Comparison of ENCODE assay signal across 37 cellular contexts in the genomic region with DNA sequence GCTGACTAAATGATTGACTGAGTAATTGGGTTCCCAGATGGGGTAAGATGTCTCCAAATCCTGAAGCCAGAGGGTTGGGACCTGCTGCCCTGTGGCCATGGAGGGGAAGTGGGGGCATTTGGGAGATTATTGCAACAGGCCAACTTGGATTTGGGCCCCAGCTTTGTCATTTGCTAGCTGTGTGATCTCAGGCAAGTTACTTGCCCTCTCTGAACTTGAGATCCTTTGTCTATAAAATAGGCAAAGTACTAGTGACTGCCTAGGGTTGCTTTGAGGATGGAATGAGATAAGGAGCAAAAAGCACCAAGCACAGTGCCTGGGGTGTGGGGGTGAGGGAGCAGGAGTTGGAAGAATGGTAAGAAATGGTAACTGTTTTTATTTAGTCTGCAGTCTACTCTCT. TPM values are rescaled to one million over a fixed set of nuclear protein-coding genes. Genes with fewer than 3 reads are reported as not detected.
"Had no signal": no experiment of that assay in that cellular context is flagged by ENCODE, and none has a peak within 500 bp of the region (broad histone marks: within the 10 kb centered on the region; RNA-seq: fewer than 3 reads in every experiment).

No MANE protein-coding gene starts in this region.

- H3K36me3 ChIP-seq: adrenal gland, ascending aorta, brain microvascular endothelial cell, breast epithelium, cardiac muscle cell had no signal

- H3K27ac Mint-ChIP-seq: activated naive CD4-positive, alpha-beta T cell treated with anti-CD3 and anti-CD28 coated beads for 36 hours; activated naive CD4-positive, alpha-beta T cell treated with anti-CD3 and anti-CD28 coated beads, Interleukin-2, amount 10 ng/mL, durations not matched to agents 7 days and 5 days; activated naive CD4-positive, alpha-beta T cell treated with anti-CD3 and anti-CD28 coated beads, Interleukin-2, amount 50 U/mL, for 24 hours; activated naive CD4-positive, alpha-beta T cell treated with anti-CD3 and anti-CD28 coated beads, Interleukin-2, amount 50 U/mL, for 72 hours; activated naive CD8-positive, alpha-beta T cell; activated naive CD8-positive, alpha-beta T cell treated with anti-CD3 and anti-CD28 coated beads, Interleukin-2, amount 10 ng/mL, durations not matched to agents 7 days and 5 days; activated naive CD8-positive, alpha-beta T cell treated with anti-CD3 and anti-CD28 coated beads, Interleukin-2, amount 50 U/mL, for 24 hours; activated T-cell treated with anti-CD3 and anti-CD28 coated beads, Interleukin-2, amount 50 U/mL, for 24 hours; activated T-cell treated with anti-CD3 and anti-CD28 coated beads, Interleukin-2, amount 50 U/mL, for 72 hours; activated T-helper 1 cell treated with anti-CD3 and anti-CD28 coated beads, Interleukin-12 subunit alpha, Interleukin-12 subunit beta, Interleukin-2, Interleukin-4 antibody, amounts not matched to agents 30 ng/mL and 10 ng/mL and 1 ng/mL, durations not matched to agents 14 hours and 24 hours and 36 hours; activated T-helper 17 cell treated with anti-CD3 and anti-CD28 coated beads, Interleukin-2, amount 50 U/mL, for 72 hours; activated T-helper 2 cell treated with anti-CD3 and anti-CD28 coated beads, Interferon-gamma antibody, Interleukin-2, Interleukin-4, amounts not matched to agents 10 μg/mL and 5 μg/mL and 100 μg/mL, durations not matched to agents 14 hours and 24 hours and 36 hours had no signal

- H3K4me3 Mint-ChIP-seq: activated naive CD4-positive, alpha-beta T cell treated with anti-CD3 and anti-CD28 coated beads for 36 hours; activated naive CD4-positive, alpha-beta T cell treated with anti-CD3 and anti-CD28 coated beads, Interleukin-2, amount 10 ng/mL, durations not matched to agents 7 days and 5 days; activated naive CD4-positive, alpha-beta T cell treated with anti-CD3 and anti-CD28 coated beads, Interleukin-2, amount 50 U/mL, for 24 hours; activated naive CD8-positive, alpha-beta T cell; activated naive CD8-positive, alpha-beta T cell treated with anti-CD3 and anti-CD28 coated beads, Interleukin-2, amount 10 ng/mL, durations not matched to agents 7 days and 5 days; activated naive CD8-positive, alpha-beta T cell treated with anti-CD3 and anti-CD28 coated beads, Interleukin-2, amount 50 U/mL, for 24 hours; activated T-cell treated with anti-CD3 and anti-CD28 coated beads, Interleukin-2, amount 50 U/mL, for 24 hours; activated T-cell treated with anti-CD3 and anti-CD28 coated beads, Interleukin-2, amount 50 U/mL, for 4 hours; activated T-cell treated with anti-CD3 and anti-CD28 coated beads, Interleukin-2, amount 50 U/mL, for 72 hours; activated T-helper 1 cell treated with anti-CD3 and anti-CD28 coated beads, Interleukin-12 subunit alpha, Interleukin-12 subunit beta, Interleukin-2, Interleukin-4 antibody, amounts not matched to agents 30 ng/mL and 10 ng/mL and 1 ng/mL, durations not matched to agents 14 hours and 24 hours and 36 hours; activated T-helper 17 cell treated with anti-CD3 and anti-CD28 coated beads, Interleukin-2, amount 50 U/mL, for 72 hours; brain; central memory CD8-positive, alpha-beta T cell had no signal

- H3K9me3 Mint-ChIP-seq: activated naive CD4-positive, alpha-beta T cell treated with anti-CD3 and anti-CD28 coated beads for 36 hours; activated naive CD4-positive, alpha-beta T cell treated with anti-CD3 and anti-CD28 coated beads, Interleukin-2, amount 10 ng/mL, durations not matched to agents 7 days and 5 days; activated naive CD4-positive, alpha-beta T cell treated with anti-CD3 and anti-CD28 coated beads, Interleukin-2, amount 50 U/mL, for 24 hours; activated naive CD4-positive, alpha-beta T cell treated with anti-CD3 and anti-CD28 coated beads, Interleukin-2, amount 50 U/mL, for 72 hours; activated naive CD8-positive, alpha-beta T cell treated with anti-CD3 and anti-CD28 coated beads, Interleukin-2, amount 10 ng/mL, durations not matched to agents 7 days and 5 days; activated naive CD8-positive, alpha-beta T cell treated with anti-CD3 and anti-CD28 coated beads, Interleukin-2, amount 50 U/mL, for 24 hours; activated T-cell treated with anti-CD3 and anti-CD28 coated beads, Interleukin-2, amount 50 U/mL, for 24 hours; activated T-cell treated with anti-CD3 and anti-CD28 coated beads, Interleukin-2, amount 50 U/mL, for 4 hours; activated T-cell treated with anti-CD3 and anti-CD28 coated beads, Interleukin-2, amount 50 U/mL, for 72 hours; activated T-helper 1 cell treated with anti-CD3 and anti-CD28 coated beads, Interleukin-12 subunit alpha, Interleukin-12 subunit beta, Interleukin-2, Interleukin-4 antibody, amounts not matched to agents 30 ng/mL and 10 ng/mL and 1 ng/mL, durations not matched to agents 14 hours and 24 hours and 36 hours; activated T-helper 17 cell treated with anti-CD3 and anti-CD28 coated beads, Interleukin-2, amount 50 U/mL, for 72 hours; activated T-helper 2 cell treated with anti-CD3 and anti-CD28 coated beads, Interferon-gamma antibody, Interleukin-2, Interleukin-4, amounts not matched to agents 10 μg/mL and 5 μg/mL and 100 μg/mL, durations not matched to agents 14 hours and 24 hours and 36 hours; central memory CD8-positive, alpha-beta T cell had no signal

- H3K36me3 Mint-ChIP-seq: activated naive CD4-positive, alpha-beta T cell treated with anti-CD3 and anti-CD28 coated beads, Interleukin-2, amount 10 ng/mL, durations not matched to agents 7 days and 5 days; activated naive CD4-positive, alpha-beta T cell treated with anti-CD3 and anti-CD28 coated beads, Interleukin-2, amount 50 U/mL, for 24 hours; activated naive CD4-positive, alpha-beta T cell treated with anti-CD3 and anti-CD28 coated beads, Interleukin-2, amount 50 U/mL, for 72 hours; activated naive CD8-positive, alpha-beta T cell; activated naive CD8-positive, alpha-beta T cell treated with anti-CD3 and anti-CD28 coated beads, Interleukin-2, amount 10 ng/mL, durations not matched to agents 7 days and 5 days; brain had no signal

- FAIRE-seq: astrocyte, bronchial epithelial cell had no signal

- H3K27me3 ChIP-seq: adrenal gland, ascending aorta had no signal

- H3K27ac ChIP-seq: adrenal gland, ascending aorta, body of pancreas, brain microvascular endothelial cell, breast epithelium, cardiac muscle cell had no signal

- H3K4me3 ChIP-seq: adrenal gland, ascending aorta, body of pancreas, breast epithelium, cardiac muscle cell had no signal

- ATAC-seq: activated naive CD4-positive, alpha-beta T cell treated with anti-CD3 and anti-CD28 coated beads, Interleukin-2, amount 50 U/mL, for 72 hours; activated naive CD8-positive, alpha-beta T cell treated with anti-CD3 and anti-CD28 coated beads, Interleukin-2, amount 50 U/mL, for 24 hours; activated T-cell treated with anti-CD3 and anti-CD28 coated beads, Interleukin-2, amount 50 U/mL, for 4 hours; activated T-cell treated with anti-CD3 and anti-CD28 coated beads, Interleukin-2, amount 50 U/mL, for 72 hours; activated T-helper 17 cell treated with anti-CD3 and anti-CD28 coated beads, Interleukin-2, amount 50 U/mL, for 72 hours; body of pancreas had no signal

- H3K4me1 ChIP-seq: ascending aorta, breast epithelium had no signal

- DNase-seq: activated effector memory CD4-positive, alpha-beta T cell treated with anti-CD3 and anti-CD28 coated beads, Interleukin-2, amount 50 U/mL, for 16 hours; activated effector memory CD4-positive, alpha-beta T cell treated with Interleukin-2 at 50 U/mL for 16 hours; activated gamma-delta T cell; activated gamma-delta T cell treated with Interleukin-2 at 50 U/mL for 16 hours; activated naive CD4-positive, alpha-beta T cell; activated naive CD4-positive, alpha-beta T cell treated with anti-CD3 and anti-CD28 coated beads for 36 hours; activated naive CD4-positive, alpha-beta T cell treated with anti-CD3 and anti-CD28 coated beads, Interleukin-2, amount 10 ng/mL, durations not matched to agents 7 days and 5 days; activated naive CD4-positive, alpha-beta T cell treated with anti-CD3 and anti-CD28 coated beads, Interleukin-2, amount 50 U/mL, for 16 hours; activated naive CD4-positive, alpha-beta T cell treated with Interleukin-2 at 50 U/mL for 16 hours; activated naive CD8-positive, alpha-beta T cell treated with anti-CD3 and anti-CD28 coated beads, Interleukin-2, amount 10 ng/mL, durations not matched to agents 7 days and 5 days; activated naive CD8-positive, alpha-beta T cell treated with anti-CD3 and anti-CD28 coated beads, Interleukin-2, amount 50 U/mL, for 24 hours; activated T-cell treated with anti-CD3 and anti-CD28 coated beads, Interleukin-2, amount 50 U/mL, for 1 hour; activated T-cell treated with anti-CD3 and anti-CD28 coated beads, Interleukin-2, amount 50 U/mL, for 24 hours; activated T-cell treated with anti-CD3 and anti-CD28 coated beads, Interleukin-2, amount 50 U/mL, for 4 hours; activated T-cell treated with anti-CD3 and anti-CD28 coated beads, Interleukin-2, amount 50 U/mL, for 48 hours; activated T-cell treated with anti-CD3 and anti-CD28 coated beads, Interleukin-2, amount 50 U/mL, for 72 hours; adrenal gland; amniotic stem cell; aorta; body of pancreas; brain microvascular endothelial cell; caudate nucleus; central memory CD4-positive, alpha-beta T cell; cerebellar nuclear complex had no signal

- H3K9me3 ChIP-seq: adrenal gland, ascending aorta, body of pancreas, breast epithelium had no signal

- H3K4me1 Mint-ChIP-seq: activated naive CD4-positive, alpha-beta T cell treated with anti-CD3 and anti-CD28 coated beads, Interleukin-2, amount 10 ng/mL, durations not matched to agents 7 days and 5 days; activated naive CD4-positive, alpha-beta T cell treated with anti-CD3 and anti-CD28 coated beads, Interleukin-2, amount 50 U/mL, for 24 hours; activated naive CD8-positive, alpha-beta T cell treated with anti-CD3 and anti-CD28 coated beads, Interleukin-2, amount 50 U/mL, for 24 hours; activated T-helper 17 cell treated with anti-CD3 and anti-CD28 coated beads, Interleukin-2, amount 50 U/mL, for 72 hours had no signal

RNA-seq across cellular contexts. Expression of gene INSYN1, which starts 4.4 kb away (rescaled TPM):
- total RNA-seq: activated naive CD4-positive, alpha-beta T cell treated with anti-CD3 and anti-CD28 coated beads for 36 hours; activated naive CD4-positive, alpha-beta T cell treated with anti-CD3 and anti-CD28 coated beads, Interleukin-2, amount 50 U/mL, for 72 hours; activated naive CD8-positive, alpha-beta T cell treated with anti-CD3 and anti-CD28 coated beads, Interleukin-2, amount 10 ng/mL, durations not matched to agents 7 days and 5 days; activated T-cell treated with anti-CD3 and anti-CD28 coated beads, Interleukin-2, amount 50 U/mL, for 4 hours; activated T-cell treated with anti-CD3 and anti-CD28 coated beads, Interleukin-2, amount 50 U/mL, for 72 hours; activated T-helper 1 cell treated with anti-CD3 and anti-CD28 coated beads, Interleukin-12 subunit alpha, Interleukin-12 subunit beta, Interleukin-2, Interleukin-4 antibody, amounts not matched to agents 30 ng/mL and 10 ng/mL and 1 ng/mL, durations not matched to agents 14 hours and 24 hours and 36 hours; activated T-helper 17 cell treated with anti-CD3 and anti-CD28 coated beads, Interleukin-2, amount 50 U/mL, for 72 hours; activated T-helper 2 cell treated with anti-CD3 and anti-CD28 coated beads, Interferon-gamma antibody, Interleukin-2, Interleukin-4, amounts not matched to agents 10 μg/mL and 5 μg/mL and 100 μg/mL, durations not matched to agents 14 hours and 24 hours and 36 hours had no signal
